ENCODE assay signal across 20 cellular contexts in genomic region chr1:66296370-66296769, GRCh38.
"Had no signal": no experiment of that assay in that cellular context is flagged by ENCODE, and none has a peak within 500 bp of the region (broad histone marks: within the 10 kb centered on the region; RNA-seq: fewer than 3 reads in every experiment).

No MANE protein-coding gene starts in this region.

- H3K9me3 Mint-ChIP-seq: activated CD4-positive, alpha-beta memory T cell treated with anti-CD3 and anti-CD28 coated beads for 36 hours; activated naive CD4-positive, alpha-beta T cell treated with anti-CD3 and anti-CD28 coated beads, Interleukin-2, amount 10 ng/mL, durations not matched to agents 7 days and 5 days; activated T-cell treated with anti-CD3 and anti-CD28 coated beads, Interleukin-2, amount 50 U/mL, for 72 hours; memory B cell; nephron progenitor cell; stimulated activated naive CD8-positive, alpha-beta T cell treated with anti-CD3 and anti-CD28 coated beads, Interleukin-15, amount 100 ng/mL, for 72 hours had no signal

- H3K36me3 Mint-ChIP-seq: activated CD4-positive, alpha-beta memory T cell treated with anti-CD3 and anti-CD28 coated beads for 36 hours; memory B cell had no signal

- H3K27me3 Mint-ChIP-seq: activated CD4-positive, alpha-beta memory T cell treated with anti-CD3 and anti-CD28 coated beads for 36 hours; activated naive CD4-positive, alpha-beta T cell treated with anti-CD3 and anti-CD28 coated beads, Interleukin-2, amount 10 ng/mL, durations not matched to agents 7 days and 5 days; memory B cell; stimulated activated naive CD8-positive, alpha-beta T cell treated with anti-CD3 and anti-CD28 coated beads, Interleukin-15, amount 100 ng/mL, for 72 hours had no signal

- H3K9me3 ChIP-seq: gastroesophageal sphincter, heart right ventricle, pancreas, suprapubic skin, tibial nerve had no signal

- H3K27me3 ChIP-seq: gastroesophageal sphincter, heart right ventricle, pancreas, suprapubic skin, tibial nerve had no signal

- H3K36me3 ChIP-seq: gastroesophageal sphincter, heart right ventricle, pancreas, suprapubic skin, tibial nerve had no signal

- DNase-seq: activated CD4-positive, alpha-beta memory T cell treated with anti-CD3 and anti-CD28 coated beads for 36 hours; activated CD4-positive, alpha-beta T cell treated with anti-CD3 and anti-CD28 coated beads for 48 hours; activated effector memory CD4-positive, alpha-beta T cell treated with Interleukin-2 at 50 U/mL for 16 hours; activated naive CD4-positive, alpha-beta T cell treated with anti-CD3 and anti-CD28 coated beads, Interleukin-2, amount 10 ng/mL, durations not matched to agents 7 days and 5 days; activated T-cell treated with anti-CD3 and anti-CD28 coated beads, Interleukin-2, amount 50 U/mL, for 72 hours; amygdala; heart right ventricle; islet precursor cell; left cardiac atrium; nephron progenitor cell; pancreas; right cardiac atrium; stimulated activated CD4-positive, alpha-beta T cell treated with anti-CD3 and anti-CD28 coated beads, Interleukin-12 subunit alpha, Interleukin-12 subunit beta, amount 100 ng/mL, for 4 hours; stimulated activated naive CD8-positive, alpha-beta T cell treated with anti-CD3 and anti-CD28 coated beads, Interleukin-15, amount 100 ng/mL, for 72 hours; T1000 had no signal

- H3K4me3 ChIP-seq: gastroesophageal sphincter, heart right ventricle, pancreas, suprapubic skin, tibial nerve had no signal

- H3K4me3 Mint-ChIP-seq: activated CD4-positive, alpha-beta memory T cell treated with anti-CD3 and anti-CD28 coated beads for 36 hours; activated naive CD4-positive, alpha-beta T cell treated with anti-CD3 and anti-CD28 coated beads, Interleukin-2, amount 10 ng/mL, durations not matched to agents 7 days and 5 days; memory B cell; nephron progenitor cell; stimulated activated naive CD8-positive, alpha-beta T cell treated with anti-CD3 and anti-CD28 coated beads, Interleukin-15, amount 100 ng/mL, for 72 hours had no signal

- H3K27ac ChIP-seq: epithelial cell of prostate, gastroesophageal sphincter, heart right ventricle, pancreas had no signal

- H3K27ac Mint-ChIP-seq: activated CD4-positive, alpha-beta memory T cell treated with anti-CD3 and anti-CD28 coated beads for 36 hours; activated naive CD4-positive, alpha-beta T cell treated with anti-CD3 and anti-CD28 coated beads, Interleukin-2, amount 10 ng/mL, durations not matched to agents 7 days and 5 days; stimulated activated naive CD8-positive, alpha-beta T cell treated with anti-CD3 and anti-CD28 coated beads, Interleukin-15, amount 100 ng/mL, for 72 hours had no signal
